ENCODE assay signal across 1 cellular context in genomic region chr14:94864421-94865195, GRCh38.
TF ChIP-seq lines count a peak whose summit lies in the region.

No MANE protein-coding gene starts in this region.

TF ChIP-seq in A549, 52 proteins besides CTCF, POLR2A, EP300 and RAD21 (continued from another document):
- no peak for TF ChIP-seq ATOH8 (CRISPR knock-in tag; IDR thresholded peaks at IDR 0.05; ENCODE audit: low read depth)
